ENCODE assay signal across 26 cellular contexts in genomic region chr6:129954749-129955431, GRCh38.
DNase-seq lines count a peak whose midpoint lies in the region; ATAC-seq, FAIRE-seq and TF ChIP-seq lines count a peak whose summit lies in the region.
"Had no signal": no experiment of that assay in that cellular context is flagged by ENCODE, and none has a peak within 500 bp of the region (broad histone marks: within the 10 kb centered on the region; RNA-seq: fewer than 3 reads in every experiment).

No MANE protein-coding gene starts in this region.

- no peaks in the 10 kb centered on the region for H3K36me3 Mint-ChIP-seq in CD14-positive monocyte

- POLR2A ChIA-PET in HepG2 (lab: Yijun Ruan, JAX) (no interaction called here), GM12878 (lab: Charles Lee) (no interaction called here)

- H3K27me3 ChIP-seq in HepG2 (ENCODE audit: control insufficient read depth in 1 of 2, insufficient read depth in 2 of 2, low read length in 2 of 2) (peaks cover 0 to 4% of the 10 kb centered on the region in 2 experiments; a peak in 2 of 5 replicates), right lobe of liver (no peaks in the 10 kb centered on the region), GM12878 (replicated peaks in 1 of 2; ENCODE audit: control insufficient read depth in 2 of 2, insufficient read depth in 2 of 2, low read length in 1 of 2) (no peaks in the 10 kb centered on the region), foreskin keratinocyte (no peaks in the 10 kb centered on the region)
- H3K27me3 ChIP-seq: vagina had no signal

- TF ChIP-seq CTCF in HepG2 (CRISPR knock-in tag; IDR thresholded peaks at IDR 0.05) (no peak), right lobe of liver (IDR thresholded peaks at IDR 0.05) (no peak), GM12878 (IDR thresholded peaks at IDR 0.05 in 2 of 3, conservative IDR thresholded peaks at IDR 0.05 in 1 of 3; ENCODE audit: control insufficient read depth in 2 of 3, extremely low read depth in 1 of 3, insufficient read depth in 1 of 3, low read depth in 3 of 3, low read length in 3 of 3) (no peak), foreskin keratinocyte (conservative IDR thresholded peaks at IDR 0.05) (no peak), CD14-positive monocyte (IDR thresholded peaks at IDR 0.05) (no peak)

- intact Hi-C loops in HepG2 (cut with micrococcal nuclease; ENCODE audit: unreplicated experiment) (no loop called here), right lobe of liver (cut with DNase I) (no loop called here), GM12878 (cut with micrococcal nuclease; ENCODE audit: unreplicated experiment) (no loop called here), CD14-positive monocyte (cut with micrococcal nuclease) (no loop called here)

- TF ChIP-seq EP300 in HepG2 (IDR thresholded peaks at IDR 0.05; ENCODE audit: low read depth in 2 of 2, low read length in 2 of 2) (no peak), HepG2 (CRISPR knock-in tag; IDR thresholded peaks at IDR 0.05; ENCODE audit: borderline replicate concordance) (no peak), GM12878 (IDR thresholded peaks at IDR 0.05; ENCODE audit: borderline replicate concordance in 1 of 2, control insufficient read depth in 1 of 2, low read depth in 2 of 2, low read length in 2 of 2) (no peak)

- peaks cover 0 to 2% (median 1%) of the 10 kb centered on the region in 3 donors for H3K27me3 Mint-ChIP-seq in CD14-positive monocyte (ENCODE audit: low read depth in 3 of 3)
- H3K27me3 Mint-ChIP-seq: activated CD4-positive, alpha-beta T cell treated with anti-CD3 and anti-CD28 coated beads, Interleukin-2, amount 10 ng/mL, durations not matched to agents 7 days and 5 days; activated T-cell treated with anti-CD3 and anti-CD28 coated beads, Interleukin-2, amount 50 U/mL, for 24 hours had no signal

- RAD21 ChIA-PET in GM12878 (lab: Charles Lee; ENCODE audit: unreplicated experiment): no interaction called here

- FAIRE-seq in HepG2 (lab: Jason Lieb, UNC) (no peak), GM12878 (lab: Jason Lieb, UNC) (no peak), frontal cortex (lab: Jason Lieb, UNC) (no peak)

- peak; percentile 35; the same call in 2 of the 3 replicates for ATAC-seq in HepG2
- ATAC-seq in right lobe of liver: no peak
- no peak for ATAC-seq in GM12878
- peak; percentile 78 for ATAC-seq in foreskin keratinocyte
- ATAC-seq: activated naive CD8-positive, alpha-beta T cell treated with anti-CD3 and anti-CD28 coated beads, Interleukin-2, amount 50 U/mL, for 24 hours; heart left ventricle; lower lobe of right lung; PC-3; psoas muscle; stimulated activated naive CD8-positive, alpha-beta T cell treated with anti-CD3 and anti-CD28 coated beads, Interleukin-15, Interleukin-2, amounts not matched to agents 100 U/mL and 50 U/mL, for 24 hours had no signal

- no TSS peak for BruUV-seq in HepG2 (replicated peaks; lab: Mats Ljungman, UMichigan)
- BruUV-seq in GM12878 (replicated peaks; lab: Mats Ljungman, UMichigan): no TSS peak

- TF ChIP-seq POLR2A in HepG2 (IDR thresholded peaks at IDR 0.05; ENCODE audit: insufficient read depth in 1 of 2, low read depth in 2 of 2, low read length in 2 of 2) (no peak), right lobe of liver (IDR thresholded peaks at IDR 0.05) (no peak), GM12878 (IDR thresholded peaks at IDR 0.05; ENCODE audit: low read depth, low read length) (no peak)

- H3K9ac ChIP-seq in HepG2 (ENCODE audit: insufficient read depth, low read depth, low read length) (no peak overlapping the region), GM12878 (ENCODE audit: control insufficient read depth, insufficient read depth, low read length) (no peak overlapping the region)
- H3K9ac ChIP-seq: KMS-11 had no signal

- H3K27ac Mint-ChIP-seq in CD14-positive monocyte: no peak overlapping the region
- H3K27ac Mint-ChIP-seq: activated CD4-positive, alpha-beta T cell treated with anti-CD3 and anti-CD28 coated beads, Interleukin-2, amount 10 ng/mL, durations not matched to agents 7 days and 5 days; activated naive CD8-positive, alpha-beta T cell treated with anti-CD3 and anti-CD28 coated beads, Interleukin-2, amount 50 U/mL, for 24 hours; activated T-cell treated with anti-CD3 and anti-CD28 coated beads, Interleukin-2, amount 50 U/mL, for 24 hours; CD4-positive, alpha-beta T cell had no signal

- CTCF ChIA-PET in HepG2 (lab: Yijun Ruan, JAX; ENCODE audit: low intra/inter-chr PET ratio, low total read pairs): no interaction called here
- CTCF ChIA-PET in GM12878 (lab: Yijun Ruan, JAX): interaction anchor here (0.6 kb wide), 1 partner anchor 62 kb away, joined by 3 read pairs; no protein-coding TSS in a partner anchor

- H3K4me3 Mint-ChIP-seq in CD14-positive monocyte: no peak overlapping the region
- H3K4me3 Mint-ChIP-seq: activated CD4-positive, alpha-beta T cell treated with anti-CD3 and anti-CD28 coated beads, Interleukin-2, amount 10 ng/mL, durations not matched to agents 7 days and 5 days; activated naive CD8-positive, alpha-beta T cell treated with anti-CD3 and anti-CD28 coated beads, Interleukin-2, amount 50 U/mL, for 24 hours; activated T-cell treated with anti-CD3 and anti-CD28 coated beads, Interleukin-2, amount 50 U/mL, for 24 hours; CD4-positive, alpha-beta T cell had no signal

- no peaks in the 10 kb centered on the region for H3K79me2 ChIP-seq in HepG2 (ENCODE audit: insufficient read depth, low read length)
- no peaks in the 10 kb centered on the region for H3K79me2 ChIP-seq in GM12878 (ENCODE audit: control insufficient read depth, insufficient read depth, low read length)

- SMC1A ChIA-PET in GM12878 (lab: Charles Lee; ENCODE audit: uncharacterized antibody, unreplicated experiment): no interaction called here

- H3K36me3 ChIP-seq in HepG2 (replicated peaks in 1 of 2; ENCODE audit: control insufficient read depth in 1 of 2, insufficient read depth in 2 of 2, low read length in 2 of 2) (no peaks in the 10 kb centered on the region), right lobe of liver (no peaks in the 10 kb centered on the region), GM12878 (ENCODE audit: control insufficient read depth in 2 of 2, insufficient read depth in 2 of 2, low read length in 1 of 2) (no peaks in the 10 kb centered on the region)
- H3K36me3 ChIP-seq: heart left ventricle, lower lobe of right lung, thoracic aorta, vagina had no signal

- in situ Hi-C loops in HepG2 (cut with HindIII; ENCODE audit: extremely low pct_ligation_motif_present, low pct_unique_long_range_greater_than_20kb) (no loop called here), GM12878 (cut with MboI) (no loop called here)

- H3K9me3 ChIP-seq in HepG2 (ENCODE audit: low read length) (no peaks in the 10 kb centered on the region), right lobe of liver (no peaks in the 10 kb centered on the region), GM12878 (replicated peaks; ENCODE audit: control insufficient read depth, insufficient read depth, low read length) (no peaks in the 10 kb centered on the region; the same call in 2 of the 3 replicates)
- H3K9me3 ChIP-seq: lower lobe of right lung, psoas muscle, thoracic aorta, vagina had no signal

- WGBS in HepG2 (ENCODE audit: low lambda C conversion rate): 23% methylated on average over 8 of the region's 8 CpGs
- 64% methylated on average over 6 of the region's 8 CpGs for WGBS in right lobe of liver (ENCODE audit: insufficient coverage, low coverage, low lambda C conversion rate, missing lambda C conversion rate)
- WGBS in GM12878 (ENCODE audit: insufficient coverage, insufficient replicate concordance, low lambda C conversion rate, missing lambda C conversion rate): 56% methylated on average over 8 of the region's 8 CpGs

- H3K4me2 ChIP-seq in HepG2 (ENCODE audit: low read depth, low read length) (no peak overlapping the region), GM12878 (ENCODE audit: control insufficient read depth, insufficient read depth) (no peak overlapping the region)
- H3K4me2 ChIP-seq: KMS-11 had no signal

- no peak overlapping the region for H3K4me3 ChIP-seq in HepG2 (replicated peaks in 1 of 3; ENCODE audit: insufficient read depth in 1 of 3, low read depth in 2 of 3, low read length in 3 of 3)
- no peak overlapping the region for H3K4me3 ChIP-seq in right lobe of liver
- no peak overlapping the region for H3K4me3 ChIP-seq in GM12878
- H3K4me3 ChIP-seq: heart left ventricle, lower lobe of right lung, psoas muscle, thoracic aorta, vagina had no signal

- peaks cover 0 to 19% (median 3%) of the 10 kb centered on the region in 7 donors for H3K9me3 Mint-ChIP-seq in CD14-positive monocyte
- H3K9me3 Mint-ChIP-seq: activated CD4-positive, alpha-beta T cell treated with anti-CD3 and anti-CD28 coated beads, Interleukin-2, amount 10 ng/mL, durations not matched to agents 7 days and 5 days; activated naive CD8-positive, alpha-beta T cell treated with anti-CD3 and anti-CD28 coated beads, Interleukin-2, amount 50 U/mL, for 24 hours; activated T-cell treated with anti-CD3 and anti-CD28 coated beads, Interleukin-2, amount 50 U/mL, for 24 hours; CD4-positive, alpha-beta T cell had no signal

- TF ChIP-seq RAD21 in HepG2 (CRISPR knock-in tag; IDR thresholded peaks at IDR 0.05) (no peak), GM12878 (IDR thresholded peaks at IDR 0.05; ENCODE audit: insufficient read depth, low read depth, low read length) (no peak)

- no peak overlapping the region for H3K27ac ChIP-seq in HepG2 (ENCODE audit: extremely low read length, insufficient read depth, low read length)
- no peak overlapping the region for H3K27ac ChIP-seq in right lobe of liver
- no peak overlapping the region for H3K27ac ChIP-seq in GM12878 (ENCODE audit: control insufficient read depth, insufficient read depth)
- no peak overlapping the region for H3K27ac ChIP-seq in foreskin keratinocyte
- H3K27ac ChIP-seq: heart left ventricle, KMS-11, lower lobe of right lung, psoas muscle, thoracic aorta, vagina had no signal

- H3K4me1 Mint-ChIP-seq in CD14-positive monocyte: no peaks in the 10 kb centered on the region
- H3K4me1 Mint-ChIP-seq: activated CD4-positive, alpha-beta T cell treated with anti-CD3 and anti-CD28 coated beads, Interleukin-2, amount 10 ng/mL, durations not matched to agents 7 days and 5 days; activated naive CD8-positive, alpha-beta T cell treated with anti-CD3 and anti-CD28 coated beads, Interleukin-2, amount 50 U/mL, for 24 hours had no signal

- no peak overlapping the region for H2AFZ ChIP-seq in HepG2 (ENCODE audit: low read length)
- H2AFZ ChIP-seq in GM12878 (ENCODE audit: control insufficient read depth, low read depth, low read length): peak overlapping the region; percentile 39

- no peaks in the 10 kb centered on the region for H4K20me1 ChIP-seq in HepG2 (ENCODE audit: insufficient read depth, low read length)
- H4K20me1 ChIP-seq in GM12878 (ENCODE audit: control insufficient read depth, insufficient read depth): no peaks in the 10 kb centered on the region

- DNase-seq in HepG2 (ENCODE audit: low spot score) (no peak), right lobe of liver (no peak), GM12878 (ENCODE audit: low read depth, low spot score) (no peak), foreskin keratinocyte (peak; percentile 23 to 53), DMS 273 (lab: John Stamatoyannopoulos, UW; ENCODE audit: unreplicated experiment) (no peak), CD14-positive monocyte (ENCODE audit: low spot score) (no peak), middle frontal gyrus (ENCODE audit: extremely low spot score, low spot score) (no peak), frontal cortex (ENCODE audit: low spot score in 2 of 2) (no peak)
- DNase-seq: activated CD4-positive, alpha-beta T cell treated with anti-CD3 and anti-CD28 coated beads, Interleukin-2, amount 10 ng/mL, durations not matched to agents 7 days and 5 days; activated gamma-delta T cell treated with Interleukin-2 at 50 U/mL for 16 hours; activated naive CD8-positive, alpha-beta T cell treated with anti-CD3 and anti-CD28 coated beads, Interleukin-2, amount 50 U/mL, for 24 hours; activated T-cell treated with anti-CD3 and anti-CD28 coated beads, Interleukin-2, amount 50 U/mL, for 24 hours; CD4-positive, alpha-beta T cell; GOT3; heart left ventricle; lower lobe of right lung; NCI-H1436; NCI-H2171; NCI-H524; PC-3; psoas muscle; Right ventricle myocardium superior; stimulated activated naive CD8-positive, alpha-beta T cell treated with anti-CD3 and anti-CD28 coated beads, Interleukin-15, Interleukin-2, amounts not matched to agents 100 U/mL and 50 U/mL, for 24 hours had no signal

- H3K4me1 ChIP-seq in HepG2 (ENCODE audit: insufficient read depth, low read length): no peaks in the 10 kb centered on the region
- H3K4me1 ChIP-seq in right lobe of liver: no peaks in the 10 kb centered on the region
- H3K4me1 ChIP-seq in GM12878 (ENCODE audit: control insufficient read depth, insufficient read depth, low read length): no peaks in the 10 kb centered on the region
- H3K4me1 ChIP-seq in foreskin keratinocyte: peaks cover 11% of the 10 kb centered on the region
- H3K4me1 ChIP-seq: heart left ventricle, lower lobe of right lung, psoas muscle, vagina had no signal

Comparison
In these comparisons a context has a peak if more than half of its experiments do, and no peak if none do; other contexts are left out.
1. ATAC-seq: peak in HepG2 (single experiment) and foreskin keratinocyte (single experiment); none in right lobe of liver (0 of 4) and GM12878 (single experiment).
2. DNase-seq: peak in foreskin keratinocyte (2 of 2); none in HepG2 (single experiment), right lobe of liver (0 of 3), GM12878 (single experiment), DMS 273 (single experiment), CD14-positive monocyte (single experiment), middle frontal gyrus (single experiment) and frontal cortex (0 of 2).